ENCODE assay signal across 1 cellular context in genomic region chr12:105175397-105175990, GRCh38.
TF ChIP-seq lines count a peak whose summit lies in the region.

No MANE protein-coding gene starts in this region.

TF ChIP-seq in K562, 482 proteins besides CTCF, POLR2A, EP300 and RAD21 (continued from another document):
- TF ChIP-seq CREB3L1 (IDR thresholded peaks at IDR 0.05; ENCODE audit: borderline replicate concordance, low read depth) (no peak), SOX6 (IDR thresholded peaks at IDR 0.05) (peak; percentile 34; the same call in 1 of the 2 replicates), TRIM24 (IDR thresholded peaks at IDR 0.05) (peak in 1 of 2 experiments; percentile 31; a peak in 1 of 4 replicates), ZNF398 (CRISPR knock-in tag; IDR thresholded peaks at IDR 0.05) (no peak), PRPF4 (IDR thresholded peaks at IDR 0.05; ENCODE audit: insufficient read depth, low read depth, low read length, poor library complexity, severe bottlenecking) (no peak), FOXJ3 (CRISPR knock-in tag; IDR thresholded peaks at IDR 0.05) (no peak), ZBTB9 (CRISPR knock-in tag; IDR thresholded peaks at IDR 0.05) (no peak), SMARCE1 (IDR thresholded peaks at IDR 0.05) (0 out of 2 replicates have a peak, but pooled peaks have one; percentile 32), ARID1B (IDR thresholded peaks at IDR 0.05) (peak; percentile 38; the same call in 1 of the 2 replicates), CBFA2T3 (IDR thresholded peaks at IDR 0.05) (peak; percentile 49; the same call in 1 of the 2 replicates), ASH1L (IDR thresholded peaks at IDR 0.05; ENCODE audit: borderline replicate concordance, low read depth, partially characterized antibody) (no peak), ZNF518B (CRISPR knock-in tag; IDR thresholded peaks at IDR 0.05) (no peak), ZNF316 (IDR thresholded peaks at IDR 0.05) (peak; percentile 81), ZZZ3 (IDR thresholded peaks at IDR 0.05) (no peak), ADNP (tag; IDR thresholded peaks at IDR 0.05) (peak; percentile 90), THRB (CRISPR knock-in tag; conservative IDR thresholded peaks at IDR 0.05) (no peak), CHD1 (IDR thresholded peaks at IDR 0.05; ENCODE audit: low read length) (no peak), MEIS2 (IDR thresholded peaks at IDR 0.05; ENCODE audit: partially characterized antibody) (peak; percentile 36)
